ENCODE assay signal across 15 cellular contexts in the genomic region with DNA sequence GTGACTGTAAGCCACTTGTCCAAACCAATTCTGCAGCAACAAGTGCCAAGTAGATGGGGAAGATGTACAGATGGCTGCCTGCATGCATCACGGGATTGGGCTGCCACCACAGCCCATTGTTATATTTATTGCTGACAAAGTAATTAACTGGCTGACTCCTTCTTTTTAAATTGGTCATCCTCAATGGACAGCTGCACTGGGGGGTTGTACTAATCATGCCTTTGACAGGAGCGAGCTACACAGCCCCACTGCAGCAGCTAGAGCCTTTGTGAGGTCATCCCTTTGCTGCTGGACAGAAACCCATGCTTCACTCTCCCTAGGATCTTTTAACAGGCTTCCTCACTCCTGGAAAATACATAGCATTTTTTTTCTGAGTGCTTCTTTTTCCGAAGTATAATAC.
"Had no signal": no experiment of that assay in that cellular context is flagged by ENCODE, and none has a peak within 500 bp of the region (broad histone marks: within the 10 kb centered on the region; RNA-seq: fewer than 3 reads in every experiment).

No MANE protein-coding gene starts in this region.

- H3K9me3 Mint-ChIP-seq: activated CD4-positive, alpha-beta T cell treated with anti-CD3 and anti-CD28 coated beads, Interleukin-2, amount 10 ng/mL, durations not matched to agents 7 days and 5 days; activated naive CD4-positive, alpha-beta T cell treated with anti-CD3 and anti-CD28 coated beads for 36 hours; memory B cell; nephron had no signal

- H3K27ac ChIP-seq: colonic mucosa, esophagus squamous epithelium, heart left ventricle, left lung, ovary, skin epidermis, tibial nerve had no signal

- H3K27me3 Mint-ChIP-seq: activated CD4-positive, alpha-beta T cell treated with anti-CD3 and anti-CD28 coated beads, Interleukin-2, amount 10 ng/mL, durations not matched to agents 7 days and 5 days had no signal

- H3K4me3 ChIP-seq: colonic mucosa, esophagus squamous epithelium, heart left ventricle, left lung, ovary, skin epidermis, tibial nerve had no signal

- H3K4me1 Mint-ChIP-seq: activated CD4-positive, alpha-beta T cell treated with anti-CD3 and anti-CD28 coated beads, Interleukin-2, amount 10 ng/mL, durations not matched to agents 7 days and 5 days; memory B cell had no signal

- DNase-seq: activated CD4-positive, alpha-beta T cell treated with anti-CD3 and anti-CD28 coated beads, Interleukin-2, amount 10 ng/mL, durations not matched to agents 7 days and 5 days; activated CD4-positive, CD25-positive, alpha-beta regulatory T cell; activated CD8-positive, alpha-beta memory T cell treated with anti-CD3 and anti-CD28 coated beads for 24 hours; activated naive CD4-positive, alpha-beta T cell treated with anti-CD3 and anti-CD28 coated beads for 36 hours; colonic mucosa; esophagus squamous epithelium; foreskin fibroblast; heart left ventricle; islet precursor cell; left lung; ovary had no signal

- H3K27me3 ChIP-seq: colonic mucosa, esophagus squamous epithelium, heart left ventricle, left lung, ovary, tibial nerve had no signal

- H3K4me1 ChIP-seq: colonic mucosa, esophagus squamous epithelium, heart left ventricle, left lung, tibial nerve had no signal

- H3K36me3 ChIP-seq: colonic mucosa, esophagus squamous epithelium, heart left ventricle, left lung, ovary, tibial nerve had no signal

- H3K27ac Mint-ChIP-seq: activated CD4-positive, alpha-beta T cell treated with anti-CD3 and anti-CD28 coated beads, Interleukin-2, amount 10 ng/mL, durations not matched to agents 7 days and 5 days; activated naive CD4-positive, alpha-beta T cell treated with anti-CD3 and anti-CD28 coated beads for 36 hours; memory B cell; nephron had no signal

- H3K36me3 Mint-ChIP-seq: memory B cell had no signal

- H3K4me3 Mint-ChIP-seq: activated CD4-positive, alpha-beta T cell treated with anti-CD3 and anti-CD28 coated beads, Interleukin-2, amount 10 ng/mL, durations not matched to agents 7 days and 5 days; activated naive CD4-positive, alpha-beta T cell treated with anti-CD3 and anti-CD28 coated beads for 36 hours; memory B cell; nephron had no signal

- H3K9me3 ChIP-seq: colonic mucosa, esophagus squamous epithelium, heart left ventricle, left lung, ovary, tibial nerve had no signal
